ENCODE assay signal across 26 cellular contexts in the genomic region with DNA sequence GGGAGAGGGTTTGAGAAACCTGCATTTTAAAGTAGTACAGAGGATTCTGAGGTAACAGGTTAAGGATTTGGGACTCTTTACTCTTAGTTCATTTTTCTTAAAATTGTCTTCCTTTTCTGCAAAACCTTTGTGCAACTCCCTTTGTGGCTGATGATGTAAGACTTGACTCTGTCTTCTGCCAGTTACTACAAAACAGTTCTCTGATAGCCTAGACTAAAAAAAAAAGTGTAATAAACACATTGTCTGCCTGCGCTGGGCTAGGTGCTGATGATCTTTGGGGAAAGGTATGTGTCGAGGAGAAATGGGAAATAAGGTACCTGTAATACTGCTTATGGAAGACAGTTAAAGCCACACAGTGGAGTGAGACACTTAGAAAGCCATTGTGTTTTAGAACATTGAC. TPM values are rescaled to one million over a fixed set of nuclear protein-coding genes. Genes with fewer than 3 reads are reported as not detected.
DNase-seq lines count a peak whose midpoint lies in the region; ATAC-seq and TF ChIP-seq lines count a peak whose summit lies in the region.
"Had no signal": no experiment of that assay in that cellular context is flagged by ENCODE, and none has a peak within 500 bp of the region (broad histone marks: within the 10 kb centered on the region; RNA-seq: fewer than 3 reads in every experiment).

No MANE protein-coding gene starts in this region.

- no peak overlapping the region for H3K27ac Mint-ChIP-seq in MCF 10A (ENCODE audit: low read depth, unreplicated experiment)
- peak overlapping the region; percentile 9 for H3K27ac Mint-ChIP-seq in stimulated activated memory B cell treated with anti-CD40 and anti-IgM and Interleukin-4, amounts not matched to agents 10 μg/mL and 1 μg/mL and 100 μg/mL, for 72 hours
- H3K27ac Mint-ChIP-seq: natural killer cell treated with Interleukin-12 subunit alpha and Interleukin-12 subunit beta and Interleukin-15 and Interleukin-18, amount 100 ng/mL, for 72 hours; stimulated activated naive B cell treated with anti-CD40 and anti-IgM and Interleukin-4, amounts not matched to agents 10 μg/mL and 1 μg/mL and 100 μg/mL, for 72 hours had no signal

- peaks cover 37% of the 10 kb centered on the region for H3K27me3 Mint-ChIP-seq in MCF 10A (ENCODE audit: insufficient read depth, unreplicated experiment)
- no peaks in the 10 kb centered on the region for H3K27me3 Mint-ChIP-seq in stimulated activated memory B cell treated with anti-CD40 and anti-IgM and Interleukin-4, amounts not matched to agents 10 μg/mL and 1 μg/mL and 100 μg/mL, for 72 hours

- POLR2A ChIA-PET in MCF 10A (lab: Yijun Ruan, JAX) = interaction anchor here (0.7 to 1.1 kb wide), 2 partner anchors 8 to 28 kb away, joined by 3 to 4 read pairs; no protein-coding TSS in a partner anchor

- H3K9me3 ChIP-seq in breast epithelium (no peaks in the 10 kb centered on the region), adrenal gland (replicated peaks in 1 of 3) (no peaks in the 10 kb centered on the region)
- H3K9me3 ChIP-seq: BLaER1, psoas muscle, tibial nerve had no signal

- H3K4me1 ChIP-seq in breast epithelium (no peaks in the 10 kb centered on the region), adrenal gland (replicated peaks in 1 of 2) (no peaks in the 10 kb centered on the region)
- H3K4me1 ChIP-seq: BLaER1 had no signal

- intact Hi-C loops in MCF 10A (cut with micrococcal nuclease) (no loop called here), breast epithelium (cut with DNase I; ENCODE audit: low total_unique reads) (no loop called here), adrenal gland (cut with DNase I) (no loop called here)

- peaks cover 21% of the 10 kb centered on the region for H3K36me3 Mint-ChIP-seq in MCF 10A (ENCODE audit: insufficient read depth, unreplicated experiment)
- H3K36me3 Mint-ChIP-seq in stimulated activated memory B cell treated with anti-CD40 and anti-IgM and Interleukin-4, amounts not matched to agents 10 μg/mL and 1 μg/mL and 100 μg/mL, for 72 hours = peaks cover 51% of the 10 kb centered on the region
- H3K36me3 Mint-ChIP-seq: natural killer cell treated with Interleukin-12 subunit alpha and Interleukin-12 subunit beta and Interleukin-15 and Interleukin-18, amount 100 ng/mL, for 72 hours had no signal

- H3K27ac ChIP-seq in breast epithelium (peak overlapping the region in 1 of 2 donors; percentile 61), adrenal gland (no peak overlapping the region)
- H3K27ac ChIP-seq: 22Rv1, BLaER1, epithelial cell of prostate, psoas muscle, VCaP had no signal

- H3K27me3 ChIP-seq in breast epithelium (peaks cover 0 to 11% of the 10 kb centered on the region in 2 donors), adrenal gland (no peaks in the 10 kb centered on the region)
- H3K27me3 ChIP-seq: BLaER1, tibial nerve had no signal

- 73 to 96% (median 79%) methylated on average over 2 of the region's 2 CpGs for WGBS in adrenal gland, 4 donors

- peak; percentile 35 for DNase-seq in MCF 10A (ENCODE audit: unreplicated experiment)
- no peak for DNase-seq in breast epithelium (ENCODE audit: low spot score in 2 of 2)
- DNase-seq in SIG-M5 treated with dmso at 0.1 percent for 504 hours (lab: John Stamatoyannopoulos, UW; ENCODE audit: unreplicated experiment) = peak; percentile 67
- peak; percentile 19 for DNase-seq in fibroblast of mammary gland (ENCODE audit: low read depth)
- no peak for DNase-seq in NCI-H2081 (lab: John Stamatoyannopoulos, UW)
- DNase-seq in adrenal gland = no peak
- DNase-seq: activated CD4-positive, alpha-beta T cell treated with anti-CD3 and anti-CD28 coated beads, Interleukin-2, amount 50 U/mL, for 48 hours; activated naive CD4-positive, alpha-beta T cell; activated T-cell treated with anti-CD3 and anti-CD28 coated beads for 4 hours; mesenchymal stem cell; NCI-H2171 treated with DMSO at 0.1 percent for 48 hours; NCI-H82; psoas muscle; stimulated activated CD4-positive, alpha-beta T cell treated with anti-CD3 and anti-CD28 coated beads, Interleukin-15, amount 100 ng/mL, for 24 hours; stimulated activated naive B cell treated with anti-CD40 and anti-IgM and Interleukin-4, amounts not matched to agents 10 μg/mL and 1 μg/mL and 100 μg/mL, for 72 hours; T-helper 1 cell had no signal

- TF ChIP-seq POLR2A in breast epithelium (IDR thresholded peaks at IDR 0.05) (no peak), adrenal gland (IDR thresholded peaks at IDR 0.05) (no peak)

- ATAC-seq in stimulated activated memory B cell treated with anti-CD40 and anti-IgM and Interleukin-4, amounts not matched to agents 10 μg/mL and 1 μg/mL and 100 μg/mL, for 72 hours = no peak
- ATAC-seq in HG02759 (IDR thresholded peaks at IDR 0.05; ENCODE audit: unreplicated experiment) = no peak
- ATAC-seq: GM12878; K562; natural killer cell treated with Interleukin-12 subunit alpha and Interleukin-12 subunit beta and Interleukin-15 and Interleukin-18, amount 100 ng/mL, for 72 hours; stimulated activated naive B cell treated with anti-CD40 and anti-IgM and Interleukin-4, amounts not matched to agents 10 μg/mL and 1 μg/mL and 100 μg/mL, for 72 hours had no signal

- TF ChIP-seq CTCF in MCF 10A (IDR thresholded peaks at IDR 0.05; ENCODE audit: unreplicated experiment) (no peak), breast epithelium (IDR thresholded peaks at IDR 0.05) (no peak), fibroblast of mammary gland (conservative IDR thresholded peaks at IDR 0.05; ENCODE audit: control insufficient read depth, insufficient read depth, low read depth, low read length) (no peak), adrenal gland (IDR thresholded peaks at IDR 0.05) (no peak)

- no TSS peak for BruUV-seq in MCF 10A (replicated peaks; lab: Mats Ljungman, UMichigan)

- no peak overlapping the region for H3K4me3 ChIP-seq in breast epithelium
- no peak overlapping the region for H3K4me3 ChIP-seq in fibroblast of mammary gland (ENCODE audit: control insufficient read depth, low read depth, low read length)
- no peak overlapping the region for H3K4me3 ChIP-seq in adrenal gland
- H3K4me3 ChIP-seq: BLaER1, GM12878, K562, psoas muscle, tibial nerve had no signal

- peaks cover 19% of the 10 kb centered on the region for H3K4me1 Mint-ChIP-seq in MCF 10A (ENCODE audit: insufficient read depth, unreplicated experiment)
- peaks cover 34% of the 10 kb centered on the region for H3K4me1 Mint-ChIP-seq in stimulated activated memory B cell treated with anti-CD40 and anti-IgM and Interleukin-4, amounts not matched to agents 10 μg/mL and 1 μg/mL and 100 μg/mL, for 72 hours

- H3K9me3 Mint-ChIP-seq in MCF 10A (ENCODE audit: unreplicated experiment) = no peaks in the 10 kb centered on the region
- no peaks in the 10 kb centered on the region for H3K9me3 Mint-ChIP-seq in stimulated activated memory B cell treated with anti-CD40 and anti-IgM and Interleukin-4, amounts not matched to agents 10 μg/mL and 1 μg/mL and 100 μg/mL, for 72 hours
- H3K9me3 Mint-ChIP-seq: natural killer cell treated with Interleukin-12 subunit alpha and Interleukin-12 subunit beta and Interleukin-15 and Interleukin-18, amount 100 ng/mL, for 72 hours; stimulated activated naive B cell treated with anti-CD40 and anti-IgM and Interleukin-4, amounts not matched to agents 10 μg/mL and 1 μg/mL and 100 μg/mL, for 72 hours had no signal

- CTCF ChIA-PET in MCF 10A (lab: Yijun Ruan, JAX) = interaction anchor here (0.6 to 0.7 kb wide), 2 partner anchors 261 to 437 kb away, joined by 3 read pairs; a partner anchor contains a TSS

- H3K4me3 Mint-ChIP-seq in MCF 10A (ENCODE audit: unreplicated experiment) = no peak overlapping the region
- no peak overlapping the region for H3K4me3 Mint-ChIP-seq in stimulated activated memory B cell treated with anti-CD40 and anti-IgM and Interleukin-4, amounts not matched to agents 10 μg/mL and 1 μg/mL and 100 μg/mL, for 72 hours
- H3K4me3 Mint-ChIP-seq: natural killer cell treated with Interleukin-12 subunit alpha and Interleukin-12 subunit beta and Interleukin-15 and Interleukin-18, amount 100 ng/mL, for 72 hours had no signal

- no peaks in the 10 kb centered on the region for H3K36me3 ChIP-seq in breast epithelium
- peaks cover 0 to 3% of the 10 kb centered on the region in 2 donors for H3K36me3 ChIP-seq in adrenal gland (replicated peaks in 1 of 2)
- H3K36me3 ChIP-seq: BLaER1, tibial nerve had no signal

RNA-seq across cellular contexts. Expression of a gene that starts 28.7 kb away (rescaled TPM):
- total RNA-seq in MCF 10A (2022) = 27.4 and 32.4 TPM in 2 replicates
- 10 to 100 TPM; 71.4 to 80.8 (median 77.4) TPM for total RNA-seq in breast epithelium
- 10 to 100 TPM; 35.3 to 93.6 (median 55.8) TPM for total RNA-seq in adrenal gland
- polyA plus RNA-seq in adrenal gland = 10 to 100 TPM; 19.0 to 71.3 (median 26.2) TPM

Comparison
In these comparisons a context has a peak if more than half of its experiments do, and no peak if none do; other contexts are left out.
1. DNase-seq: peak in MCF 10A (single experiment), SIG-M5 treated with dmso at 0.1 percent for 504 hours (single experiment) and fibroblast of mammary gland (single experiment); none in breast epithelium (0 of 2), NCI-H2081 (0 of 2) and adrenal gland (0 of 7).